ENCODE assay signal across 24 cellular contexts in the genomic region with DNA sequence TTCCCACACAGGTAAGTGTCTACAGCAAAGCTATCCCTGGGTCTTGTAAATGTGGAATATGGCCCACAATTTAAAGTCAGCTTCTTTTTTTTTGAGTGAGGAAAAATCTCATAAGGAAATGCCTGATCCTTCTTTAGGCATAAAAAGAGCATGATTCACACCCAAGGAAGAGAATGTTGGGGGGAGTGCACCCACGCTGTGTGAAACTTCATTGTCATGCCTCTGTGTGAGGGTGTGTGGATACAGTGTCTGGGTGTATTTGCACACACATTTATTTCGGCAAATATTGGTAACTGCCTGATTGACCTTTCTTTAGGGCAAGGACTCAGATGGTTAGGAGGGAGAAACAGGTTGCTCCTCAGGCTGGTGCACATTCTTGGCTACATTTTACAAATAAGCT.
"Had no signal": no experiment of that assay in that cellular context is flagged by ENCODE, and none has a peak within 500 bp of the region (broad histone marks: within the 10 kb centered on the region; RNA-seq: fewer than 3 reads in every experiment).

No MANE protein-coding gene starts in this region.

- FAIRE-seq: colon, endometrium, endothelial cell of umbilical vein, frontal cortex had no signal

- ATAC-seq: effector memory CD8-positive, alpha-beta T cell; esophagus mucosa; foreskin keratinocyte; gastrocnemius medialis; gastroesophageal sphincter; heart left ventricle; heart right ventricle had no signal

- H3K4me3 Mint-ChIP-seq: dendritic cell treated with granulocyte-macrophage colony-stimulating factor and Interleukin-4, amounts not matched to agents 40 ng/mL and 50 ng/mL, for 4 days; effector memory CD8-positive, alpha-beta T cell; endodermal cell had no signal

- H3K9me3 Mint-ChIP-seq: dendritic cell treated with granulocyte-macrophage colony-stimulating factor and Interleukin-4, amounts not matched to agents 40 ng/mL and 50 ng/mL, for 4 days; endodermal cell had no signal

- H3K27me3 Mint-ChIP-seq: dendritic cell treated with granulocyte-macrophage colony-stimulating factor and Interleukin-4, amounts not matched to agents 40 ng/mL and 50 ng/mL, for 4 days had no signal

- DNase-seq: colonic mucosa; cortex of kidney; dermis blood vessel endothelial cell; effector CD4-positive, alpha-beta T cell; effector CD8-positive, alpha-beta T cell; effector memory CD4-positive, alpha-beta T cell; effector memory CD8-positive, alpha-beta T cell; endodermal cell; erythroblast; esophagus squamous epithelium; foreskin fibroblast; foreskin keratinocyte; foreskin melanocyte; gastrocnemius medialis; glutamatergic neuron; heart left ventricle; heart right ventricle had no signal

- H3K4me1 Mint-ChIP-seq: endodermal cell had no signal

- H3K27ac Mint-ChIP-seq: dendritic cell treated with granulocyte-macrophage colony-stimulating factor and Interleukin-4, amounts not matched to agents 40 ng/mL and 50 ng/mL, for 4 days; effector memory CD8-positive, alpha-beta T cell; endodermal cell had no signal
